In genomic region chr4:119738901-119739300, GRCh38 we compare ENCODE assay signal across 22 cellular contexts.
"Had no signal": no experiment of that assay in that cellular context is flagged by ENCODE, and none has a peak within 500 bp of the region (broad histone marks: within the 10 kb centered on the region; RNA-seq: fewer than 3 reads in every experiment).

No MANE protein-coding gene starts in this region.

- H3K36me3 ChIP-seq: left ventricle myocardium inferior, ovary, prostate gland, suprapubic skin, tibial nerve, uterus had no signal

- DNase-seq: islet precursor cell; left ventricle myocardium inferior; mesendoderm; naive B cell; natural killer cell; ovary; posterior cingulate gyrus; retina; right cardiac atrium; stimulated activated CD4-positive, alpha-beta T cell treated with anti-CD3 and anti-CD28 coated beads, Interleukin-12 subunit alpha, Interleukin-12 subunit beta, amount 100 ng/mL, for 4 hours; stimulated activated CD4-positive, alpha-beta T cell treated with anti-CD3 and anti-CD28 coated beads, Interleukin-15, amount 100 ng/mL, for 24 hours; stimulated activated CD4-positive, alpha-beta T cell treated with anti-CD3 and anti-CD28 coated beads, Interleukin-2, amount 100 ng/mL, for 24 hours; stimulated activated CD4-positive, alpha-beta T cell treated with anti-CD3 and anti-CD28 coated beads, Interleukin-4, amount 100 ng/mL, for 1 hour; stimulated activated naive CD4-positive, alpha-beta T cell; uterus had no signal

- H3K4me1 ChIP-seq: prostate gland, suprapubic skin, uterus had no signal

- ATAC-seq: natural killer cell; right cardiac atrium; sciatic nerve; stimulated activated effector memory CD8-positive, alpha-beta T cell treated with anti-CD3 and anti-CD28 coated beads, Interleukin-12 subunit alpha, Interleukin-12 subunit beta, amount 100 ng/mL, for 72 hours had no signal

- H3K27ac ChIP-seq: left ventricle myocardium inferior, ovary, prostate gland, skin epidermis, suprapubic skin, tibial nerve, uterus had no signal

- H3K27me3 ChIP-seq: ovary, suprapubic skin, tibial nerve, uterus had no signal

- H3K4me3 ChIP-seq: left ventricle myocardium inferior, lung, ovary, prostate gland, skin epidermis, suprapubic skin, tibial nerve, uterus had no signal

- H3K9me3 ChIP-seq: left ventricle myocardium inferior, ovary, prostate gland, suprapubic skin, tibial nerve, uterus had no signal
